Comparison of ENCODE assay signal across 8 cellular contexts in genomic region chr4:55866973-55867574, GRCh38. TPM values are rescaled to one million over a fixed set of nuclear protein-coding genes. Genes with fewer than 3 reads are reported as not detected.
DNase-seq lines count a peak whose midpoint lies in the region; ATAC-seq, FAIRE-seq and TF ChIP-seq lines count a peak whose summit lies in the region.

No MANE protein-coding gene starts in this region.

- H3K4me1 ChIP-seq in HCT116 (ENCODE audit: control insufficient read depth in 1 of 2, insufficient read depth in 2 of 2, low read length in 2 of 2), result peaks cover 12 to 26% of the 10 kb centered on the region in 2 experiments
- H3K4me1 ChIP-seq in Loucy (ENCODE audit: insufficient read depth, low read length, poor library complexity, severe bottlenecking), result peaks cover 11% of the 10 kb centered on the region

- H4K20me1 ChIP-seq in HCT116 (ENCODE audit: insufficient read depth) (no peaks in the 10 kb centered on the region), Loucy (ENCODE audit: insufficient read depth, low read length, poor library complexity, severe bottlenecking) (peaks cover 4% of the 10 kb centered on the region)

- peaks cover 5 to 15% of the 10 kb centered on the region in 2 experiments; a peak in 3 of 4 replicates for H3K36me3 ChIP-seq in HCT116 (ENCODE audit: control insufficient read depth in 1 of 2, insufficient read depth in 2 of 2, low read length in 2 of 2)
- H3K36me3 ChIP-seq in Loucy (ENCODE audit: insufficient read depth, low read length), result peaks cover 50% of the 10 kb centered on the region; the same call in 1 of the 2 replicates

- FAIRE-seq in RCC 7860 (lab: Jason Lieb, UNC), result peak; percentile 83

- intact Hi-C loops in HCT116 (cut with micrococcal nuclease), result loop anchor here (10.0 kb wide), 2 partner anchors 422 to 522 kb away; partner anchors contain the start of gene SRD5A3

- TF ChIP-seq CTCF in AG04450 (IDR thresholded peaks at IDR 0.05; ENCODE audit: low read depth, low read length), result peak; percentile 85
- TF ChIP-seq CTCF in GM10248 (IDR thresholded peaks at IDR 0.05; ENCODE audit: control extremely low read depth, extremely low read depth, low read depth, missing control alignments), result peak; percentile 80
- TF ChIP-seq CTCF in HCT116 (IDR thresholded peaks at IDR 0.05 in 2 of 3, conservative IDR thresholded peaks at IDR 0.05 in 1 of 3; ENCODE audit: borderline replicate concordance in 1 of 3, insufficient read depth in 1 of 3, low read depth in 2 of 3, low read length in 2 of 3), result peak; percentile 33 to 79 (median 78); a peak in 5 of 6 replicates
- TF ChIP-seq CTCF in Loucy (conservative IDR thresholded peaks at IDR 0.05; ENCODE audit: low read length), result peak; percentile 89

- H3K79me2 ChIP-seq in HCT116 (ENCODE audit: insufficient read depth, low read length) (no peaks in the 10 kb centered on the region), Loucy (ENCODE audit: insufficient read depth, low read length) (no peaks in the 10 kb centered on the region)

- H3K4me2 ChIP-seq in HCT116 (ENCODE audit: low read length) (peak overlapping the region; percentile 62), Loucy (ENCODE audit: low read depth, low read length, poor library complexity, severe bottlenecking) (no peak overlapping the region)

- H3K9me2 ChIP-seq in HCT116 (ENCODE audit: insufficient read depth), result no peaks in the 10 kb centered on the region
- no peaks in the 10 kb centered on the region for H3K9me2 ChIP-seq in Loucy (replicated peaks; ENCODE audit: low read depth, low read length)

- no TSS peak for BruUV-seq in HCT116 (replicated peaks; lab: Mats Ljungman, UMichigan)

- H3K27ac ChIP-seq in AG04450 (ENCODE audit: low read depth, low read length) (no peak overlapping the region), HCT116 (ENCODE audit: low read depth, low read length) (peak overlapping the region; percentile 49; the same call in 1 of the 2 replicates)

- no peaks in the 10 kb centered on the region for H3K27me3 ChIP-seq in AG04450 (ENCODE audit: control insufficient read depth, insufficient read depth, low read length)
- no peaks in the 10 kb centered on the region for H3K27me3 ChIP-seq in HCT116 (ENCODE audit: insufficient read depth, low read length)
- H3K27me3 ChIP-seq in Loucy (ENCODE audit: insufficient read depth, low read length, poor library complexity, severe bottlenecking), result no peaks in the 10 kb centered on the region

- no peak for DNase-seq in AG04450 (ENCODE audit: low read depth, low spot score)
- DNase-seq in GM10248 (ENCODE audit: extremely low spot score), result peak; percentile 22
- DNase-seq in HCT116 (ENCODE audit: low read depth, low spot score), result peak; percentile 51
- peak; percentile 53 for DNase-seq in RCC 7860 (ENCODE audit: low spot score)
- peak; percentile 74 for DNase-seq in dedifferentiated amniotic fluid mesenchymal stem cell (ENCODE audit: extremely low spot score)
- peak; percentile 77 to 82 for DNase-seq in lung microvascular endothelial cell (ENCODE audit: low read depth in 2 of 2)
- DNase-seq in NCI-H187 treated with DMSO at 0.1 percent for 48 hours (lab: John Stamatoyannopoulos, UW), result no peak

- CTCF ChIA-PET in AG04450 (lab: Charles Lee), result interaction anchor here (0.6 to 2.6 kb wide), 24 partner anchors 10 to 521 kb away, joined by 3 to 20 read pairs (median 4); partner anchors contain the start of genes CEP135, CLOCK and SRD5A3
- CTCF ChIA-PET in GM10248 (lab: Yijun Ruan, JAX), result interaction anchor here (0.5 to 5.7 kb wide), 23 partner anchors 9 to 768 kb away, joined by 3 to 43 read pairs (median 4); partner anchors contain the start of genes CEP135, EXOC1 and SRD5A3
- CTCF ChIA-PET in HCT116 (lab: Charles Lee), result interaction anchor here (0.7 to 2.1 kb wide), 11 partner anchors 10 to 895 kb away, joined by 3 to 9 read pairs (median 3); partner anchors contain the start of gene CEP135

- peak; percentile 87 for ATAC-seq in HCT116

- H3K9ac ChIP-seq in HCT116 (ENCODE audit: low read length) (no peak overlapping the region), Loucy (ENCODE audit: low read depth, low read length, poor library complexity, severe bottlenecking) (no peak overlapping the region)

- H3K9me3 ChIP-seq in AG04450 (ENCODE audit: control insufficient read depth, insufficient read depth, low read length) (no peaks in the 10 kb centered on the region), HCT116 (ENCODE audit: control insufficient read depth in 1 of 2, insufficient read depth in 1 of 2, low read depth in 1 of 2, low read length in 2 of 2) (no peaks in the 10 kb centered on the region), Loucy (ENCODE audit: insufficient read depth, low read depth, low read length) (no peaks in the 10 kb centered on the region)

- TF ChIP-seq RAD21 in HCT116 (IDR thresholded peaks at IDR 0.05; ENCODE audit: low read depth), result peak; percentile 76

- no peak overlapping the region for H2AFZ ChIP-seq in HCT116 (ENCODE audit: low read depth, low read length, poor library complexity, severe bottlenecking)
- no peak overlapping the region; the same call in 1 of the 2 replicates for H2AFZ ChIP-seq in Loucy (ENCODE audit: low read length)

- RAD21 ChIA-PET in HCT116 (lab: Charles Lee; ENCODE audit: low non-redundant PET in 1 of 2, low total read pairs in 2 of 2, uncharacterized antibody in 2 of 2, unreplicated experiment in 2 of 2), result no interaction called here

- H3F3A ChIP-seq in Loucy (ENCODE audit: low read depth), result no peaks in the 10 kb centered on the region

- H3K4me3 ChIP-seq in AG04450 (ENCODE audit: low read depth, low read length), result no peak overlapping the region
- H3K4me3 ChIP-seq in HCT116 (replicated peaks in 1 of 2; ENCODE audit: low read depth in 1 of 2, low read length in 2 of 2), result no peak overlapping the region
- no peak overlapping the region for H3K4me3 ChIP-seq in Loucy (ENCODE audit: low read length, poor library complexity, severe bottlenecking)

- POLR2A ChIA-PET in AG04450 (lab: Yijun Ruan, JAX), result interaction anchor here (0.6 kb wide), 1 partner anchor 66 kb away, joined by 4 read pairs; no protein-coding TSS in a partner anchor
- POLR2A ChIA-PET in GM10248 (lab: Yijun Ruan, JAX), result interaction anchor here (0.7 kb wide), 1 partner anchor 13 kb away, joined by 3 read pairs; the partner anchor contains the start of gene EXOC1
- POLR2A ChIA-PET in HCT116 (lab: Charles Lee), result no interaction called here

- no peak for TF ChIP-seq POLR2A in HCT116 (IDR thresholded peaks at IDR 0.05; ENCODE audit: borderline replicate concordance, extremely low read depth, insufficient read depth, insufficient read length)

TF ChIP-seq in HCT116, 20 proteins besides CTCF, POLR2A, EP300 and RAD21 (continues in another document):
- TF ChIP-seq REST (IDR thresholded peaks at IDR 0.05; ENCODE audit: low read depth) (no peak), ELF1 (IDR thresholded peaks at IDR 0.05; ENCODE audit: borderline replicate concordance, low read depth) (no peak), JUND (IDR thresholded peaks at IDR 0.05) (no peak), CEBPB (IDR thresholded peaks at IDR 0.05; ENCODE audit: low read depth) (no peak), EZH2 (IDR thresholded peaks at IDR 0.05) (no peak), ZNF274 (IDR thresholded peaks at IDR 0.05; ENCODE audit: low read depth, low read length) (no peak), FOSL1 (IDR thresholded peaks at IDR 0.05; ENCODE audit: low read depth) (no peak), SP1 (IDR thresholded peaks at IDR 0.05; ENCODE audit: low read depth) (no peak), EGR1 (IDR thresholded peaks at IDR 0.05; ENCODE audit: low read depth) (no peak), SRF (IDR thresholded peaks at IDR 0.05; ENCODE audit: low read depth) (no peak), TCF7L2 (IDR thresholded peaks at IDR 0.05; ENCODE audit: borderline replicate concordance, extremely low read depth, insufficient read depth, insufficient read length) (no peak), MAX (IDR thresholded peaks at IDR 0.05) (no peak)

RNA-seq across cellular contexts. Expression of gene EXOC1, which starts 13.6 kb away (rescaled TPM):
- polyA plus RNA-seq in AG04450 (2011; rRNA removed), result 26.8 and 35.2 TPM in 2 replicates
- 18.7 and 34.9 TPM in 2 replicates for polyA minus RNA-seq in AG04450 (2011; rRNA and poly(A)+ RNA removed)
- total RNA-seq in HCT116 (2021; ENCODE audit: unreplicated experiment) (17.6 TPM), lung microvascular endothelial cell (26.8 and 32.7 TPM in 2 replicates)
- 7.4 and 8.9 TPM in 2 replicates for polyA plus RNA-seq in HCT116 (2012)

RNA-seq across cellular contexts. Expression of gene EXOC1L, which starts 47.5 kb away (rescaled TPM):
- not detected in 2 replicates for polyA plus RNA-seq in AG04450 (2011; rRNA removed)
- not detected in 2 replicates for polyA minus RNA-seq in AG04450 (2011; rRNA and poly(A)+ RNA removed)
- total RNA-seq in HCT116 (2021; ENCODE audit: unreplicated experiment), result not detected
- polyA plus RNA-seq in HCT116 (2012), result not detected in 2 replicates
- total RNA-seq in lung microvascular endothelial cell, result not detected in 2 replicates

Comparison
In these comparisons a context has a peak if more than half of its experiments do, and no peak if none do; other contexts are left out.
1. DNase-seq: peak in GM10248 (single experiment), HCT116 (single experiment), RCC 7860 (single experiment), dedifferentiated amniotic fluid mesenchymal stem cell (single experiment) and lung microvascular endothelial cell (2 of 2); none in AG04450 (single experiment) and NCI-H187 treated with DMSO at 0.1 percent for 48 hours (single experiment).
2. Peak in every context shown above with its lines, with median percentiles within 50 percentile points of each other: CTCF ChIP-seq.